ENCODE assay signal across 8 cellular contexts in the genomic region with DNA sequence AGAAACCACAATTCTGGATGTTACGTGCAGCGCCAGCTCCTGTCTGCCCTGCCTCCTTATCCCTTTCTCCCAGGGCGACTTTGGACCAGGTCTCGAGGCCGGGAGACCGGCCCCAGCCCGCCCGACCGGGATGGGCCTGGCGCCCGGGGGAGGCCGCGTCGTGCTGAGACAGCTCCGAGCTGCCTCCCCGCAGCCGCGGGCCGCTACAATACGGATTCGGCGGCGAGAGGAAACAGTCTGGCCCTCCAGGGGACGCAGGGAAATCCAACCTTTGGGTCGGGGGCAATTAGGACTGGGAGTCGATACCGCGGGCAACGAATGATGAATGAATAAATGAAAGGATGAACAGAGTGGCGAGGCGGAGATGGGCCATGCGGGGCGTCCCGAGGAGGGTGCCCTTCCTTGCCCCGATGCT. TPM values are rescaled to one million over a fixed set of nuclear protein-coding genes. Genes with fewer than 3 reads are reported as not detected.
DNase-seq lines count a peak whose midpoint lies in the region; ATAC-seq, FAIRE-seq and TF ChIP-seq lines count a peak whose summit lies in the region.

No MANE protein-coding gene starts in this region.

- H3K9me3 ChIP-seq in kidney (ENCODE audit: control insufficient read depth in 1 of 2, low read length in 2 of 2), result no peaks in the 10 kb centered on the region

- intact Hi-C loops in kidney (cut with DNase I), result no loop called here

- H3K9me3 Mint-ChIP-seq in brain, result no peaks in the 10 kb centered on the region
- no peaks in the 10 kb centered on the region for H3K9me3 Mint-ChIP-seq in stimulated activated memory B cell treated with anti-CD40 and anti-IgM and Interleukin-4, amounts not matched to agents 10 μg/mL and 1 μg/mL and 100 μg/mL, for 72 hours

- H3K27ac Mint-ChIP-seq in brain, result peak overlapping the region in 1 of 5 experiments; percentile 67
- H3K27ac Mint-ChIP-seq in stimulated activated memory B cell treated with anti-CD40 and anti-IgM and Interleukin-4, amounts not matched to agents 10 μg/mL and 1 μg/mL and 100 μg/mL, for 72 hours, result no peak overlapping the region

- H3K36me3 Mint-ChIP-seq in brain, result peaks cover 33% of the 10 kb centered on the region
- peaks cover 36% of the 10 kb centered on the region for H3K36me3 Mint-ChIP-seq in stimulated activated memory B cell treated with anti-CD40 and anti-IgM and Interleukin-4, amounts not matched to agents 10 μg/mL and 1 μg/mL and 100 μg/mL, for 72 hours

- no peak for TF ChIP-seq CTCF in HFF-Myc (IDR thresholded peaks at IDR 0.05; ENCODE audit: low read depth, low read length, missing control alignments)
- no peak for TF ChIP-seq CTCF in brain (conservative IDR thresholded peaks at IDR 0.05)
- no peak for TF ChIP-seq CTCF in kidney (IDR thresholded peaks at IDR 0.05; ENCODE audit: borderline replicate concordance, extremely low read depth, insufficient read depth)

- ATAC-seq in stimulated activated memory B cell treated with anti-CD40 and anti-IgM and Interleukin-4, amounts not matched to agents 10 μg/mL and 1 μg/mL and 100 μg/mL, for 72 hours, result no peak
- ATAC-seq in HG03095 (IDR thresholded peaks at IDR 0.05; ENCODE audit: unreplicated experiment), result no peak
- no peak for ATAC-seq in HG03439 (IDR thresholded peaks at IDR 0.05; ENCODE audit: unreplicated experiment)

- H3K4me1 Mint-ChIP-seq in brain, result peaks cover 35% of the 10 kb centered on the region
- H3K4me1 Mint-ChIP-seq in stimulated activated memory B cell treated with anti-CD40 and anti-IgM and Interleukin-4, amounts not matched to agents 10 μg/mL and 1 μg/mL and 100 μg/mL, for 72 hours, result peaks cover 41% of the 10 kb centered on the region

- DNase-seq in HFF-Myc (ENCODE audit: extremely low read depth, low read depth), result no peak
- DNase-seq in kidney, result no peak
- no peak for DNase-seq in DMS114 treated with DMSO at 0.1 percent for 48 hours (lab: John Stamatoyannopoulos, UW; ENCODE audit: unreplicated experiment)
- DNase-seq in stimulated activated CD4-positive, alpha-beta T cell treated with anti-CD3 and anti-CD28 coated beads, Interleukin-4, amount 100 ng/mL, for 24 hours, result no peak

- H3K4me3 ChIP-seq in HFF-Myc (replicated peaks; ENCODE audit: low read depth, low read length) (peak overlapping the region; percentile 23), kidney (ENCODE audit: low read length in 2 of 2) (peak overlapping the region; percentile 55 to 59)

- H3K27me3 Mint-ChIP-seq in brain, result peaks cover 43% of the 10 kb centered on the region
- peaks cover 24% of the 10 kb centered on the region for H3K27me3 Mint-ChIP-seq in stimulated activated memory B cell treated with anti-CD40 and anti-IgM and Interleukin-4, amounts not matched to agents 10 μg/mL and 1 μg/mL and 100 μg/mL, for 72 hours

- peak overlapping the region; percentile 78 to 88 (median 84) for H3K4me3 Mint-ChIP-seq in brain
- peak overlapping the region; percentile 58 for H3K4me3 Mint-ChIP-seq in stimulated activated memory B cell treated with anti-CD40 and anti-IgM and Interleukin-4, amounts not matched to agents 10 μg/mL and 1 μg/mL and 100 μg/mL, for 72 hours

- no peak for FAIRE-seq in kidney (lab: Jason Lieb, UNC)

- H3K4me1 ChIP-seq in kidney (ENCODE audit: control insufficient read depth in 1 of 2, insufficient read depth in 1 of 2, low read depth in 1 of 2, low read length in 2 of 2), result peaks cover 0 to 14% of the 10 kb centered on the region in 2 donors

- H3K9ac ChIP-seq in kidney (ENCODE audit: low read length in 2 of 2), result no peak overlapping the region

- H3K36me3 ChIP-seq in kidney (ENCODE audit: control insufficient read depth in 1 of 2, insufficient read depth in 2 of 2, low read length in 2 of 2), result peaks cover 13 to 23% of the 10 kb centered on the region in 2 donors

- H3K27ac ChIP-seq in kidney (ENCODE audit: low read depth in 2 of 2, low read length in 2 of 2), result no peak overlapping the region

RNA-seq across cellular contexts. Expression of gene GRAMD2A, which starts 0.5 kb away (rescaled TPM):
- 3.0 TPM for polyA plus RNA-seq in brain (ENCODE audit: insufficient read depth, low read depth, low replicate concordance)
- 5.4 TPM for total RNA-seq in kidney
- polyA plus RNA-seq in kidney (ENCODE audit: insufficient read depth, low read depth, low replicate concordance), result 2.7 TPM

RNA-seq across cellular contexts. Expression of gene PKM, which starts 33.9 kb away (rescaled TPM):
- polyA plus RNA-seq in brain (ENCODE audit: insufficient read depth, low read depth, low replicate concordance) (979 TPM), kidney (ENCODE audit: insufficient read depth, low read depth, low replicate concordance) (799 TPM)
- 1,124 TPM for total RNA-seq in kidney
